In the genomic region with DNA sequence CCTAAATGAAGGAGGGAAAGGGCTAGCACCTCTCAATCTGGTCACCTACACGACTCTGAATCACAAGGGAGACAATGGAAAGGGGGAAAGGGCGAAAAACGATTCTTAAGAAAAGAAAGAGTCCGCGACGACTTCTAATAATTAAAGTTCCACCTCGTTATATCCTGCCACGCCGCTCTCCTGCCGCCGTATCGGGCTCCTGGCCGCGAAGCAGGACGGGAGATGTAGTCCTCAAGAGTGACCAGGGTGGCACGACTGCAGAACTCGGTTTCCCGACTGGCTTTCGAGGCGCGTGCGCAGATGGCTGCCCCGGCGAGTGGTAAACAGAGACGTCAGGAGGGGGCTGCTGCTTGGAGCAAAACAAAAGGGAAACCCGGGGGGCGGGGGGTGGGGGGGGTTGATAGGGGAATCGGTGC, we compare ENCODE assay signal across 8 cellular contexts. TPM values are rescaled to one million over a fixed set of nuclear protein-coding genes. Genes with fewer than 3 reads are reported as not detected.
DNase-seq lines count a peak whose midpoint lies in the region; ATAC-seq and TF ChIP-seq lines count a peak whose summit lies in the region.

A gene with protein sequence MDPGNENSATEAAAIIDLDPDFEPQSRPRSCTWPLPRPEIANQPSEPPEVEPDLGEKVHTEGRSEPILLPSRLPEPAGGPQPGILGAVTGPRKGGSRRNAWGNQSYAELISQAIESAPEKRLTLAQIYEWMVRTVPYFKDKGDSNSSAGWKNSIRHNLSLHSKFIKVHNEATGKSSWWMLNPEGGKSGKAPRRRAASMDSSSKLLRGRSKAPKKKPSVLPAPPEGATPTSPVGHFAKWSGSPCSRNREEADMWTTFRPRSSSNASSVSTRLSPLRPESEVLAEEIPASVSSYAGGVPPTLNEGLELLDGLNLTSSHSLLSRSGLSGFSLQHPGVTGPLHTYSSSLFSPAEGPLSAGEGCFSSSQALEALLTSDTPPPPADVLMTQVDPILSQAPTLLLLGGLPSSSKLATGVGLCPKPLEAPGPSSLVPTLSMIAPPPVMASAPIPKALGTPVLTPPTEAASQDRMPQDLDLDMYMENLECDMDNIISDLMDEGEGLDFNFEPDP (plus strand): TSS at position 297 of the 416 bp plus-strand sequence. CDS start 678 bp downstream, outside the sequence.

- H3K79me1 ChIP-seq in H9 (ENCODE audit: insufficient read depth, low read depth, low read length, poor library complexity, severe bottlenecking) (no peaks in the 10 kb centered on the region), neuronal stem cell (ENCODE audit: low read depth, low read length) (no peaks in the 10 kb centered on the region)

- H3K27ac Mint-ChIP-seq in H9 = peak within 1 kb of the TSS in 2 of 3 experiments; percentile 81 to 96; a peak in 3 of 7 replicates

- ATAC-seq in foreskin keratinocyte = peak; percentile 94

- H3K4ac ChIP-seq in H9 (ENCODE audit: low read depth, low read length) (no peak within 1 kb of the TSS), neuronal stem cell (ENCODE audit: low read length) (no peak within 1 kb of the TSS)

- H2BK15ac ChIP-seq in H9 (ENCODE audit: low read depth, low read length) (no peak within 1 kb of the TSS; the same call in 1 of the 2 replicates), neuronal stem cell (ENCODE audit: low read length) (no peak within 1 kb of the TSS)

- no peak within 1 kb of the TSS for H3T11ph ChIP-seq in H9 (ENCODE audit: low read length)

- no peak within 1 kb of the TSS for H3K56ac ChIP-seq in H9 (ENCODE audit: insufficient read length, low read depth, low read length)

- no peaks in the 10 kb centered on the region for H3K9me2 ChIP-seq in MM.1S (replicated peaks; ENCODE audit: insufficient read depth, low read length)

- H4K91ac ChIP-seq in H9 (ENCODE audit: insufficient read length, low read depth, low read length) (no peak within 1 kb of the TSS), neuronal stem cell (ENCODE audit: low read depth, low read length, poor library complexity) (no peak within 1 kb of the TSS)

- H3K9me3 ChIP-seq in H9 (ENCODE audit: control insufficient read depth, low read depth, low read length) (peaks cover 21% of the 10 kb centered on the region), MM.1S (replicated peaks; ENCODE audit: insufficient read depth, low read length) (no peaks in the 10 kb centered on the region), neuronal stem cell (replicated peaks in 1 of 2; ENCODE audit: control insufficient read depth in 2 of 2, insufficient read depth in 1 of 2, low read depth in 1 of 2, low read length in 2 of 2) (no peaks in the 10 kb centered on the region), subcutaneous abdominal adipose tissue (ENCODE audit: control insufficient read depth in 5 of 5, low read length in 5 of 5) (no peaks in the 10 kb centered on the region)

- H2AFZ ChIP-seq in H9 (ENCODE audit: low read length) (peak within 1 kb of the TSS; percentile 71), MM.1S (ENCODE audit: low read length) (peak within 1 kb of the TSS; percentile 78), neuronal stem cell (ENCODE audit: low read length) (peak within 1 kb of the TSS; percentile 77)

- H4K5ac ChIP-seq in H9 (ENCODE audit: insufficient read length, low read depth, low read length) = no peak within 1 kb of the TSS

- peaks cover 3% of the 10 kb centered on the region; the same call in 1 of the 2 replicates for H3K4me1 ChIP-seq in H9 (ENCODE audit: insufficient read depth, low read length)
- H3K4me1 ChIP-seq in MM.1S (ENCODE audit: low read length) = no peaks in the 10 kb centered on the region
- no peaks in the 10 kb centered on the region for H3K4me1 ChIP-seq in foreskin keratinocyte
- H3K4me1 ChIP-seq in neuronal stem cell (ENCODE audit: control insufficient read depth in 2 of 2, insufficient read depth in 1 of 2, low read depth in 1 of 2, low read length in 2 of 2) = peaks cover 2 to 5% of the 10 kb centered on the region in 2 donors
- peaks cover 0 to 33% (median 24%) of the 10 kb centered on the region in 5 donors for H3K4me1 ChIP-seq in subcutaneous abdominal adipose tissue (ENCODE audit: control insufficient read depth in 5 of 5, insufficient read depth in 5 of 5, low read length in 5 of 5)

- peaks cover 0 to 7% (median 0%) of the 10 kb centered on the region in 3 experiments; a peak in 2 of 7 replicates for H3K36me3 Mint-ChIP-seq in H9 (ENCODE audit: insufficient read depth in 1 of 3, low read depth in 3 of 3)

- H3K4me2 ChIP-seq in H9 (ENCODE audit: insufficient read depth, insufficient read length, low read length) = peak within 1 kb of the TSS; percentile 96
- H3K4me2 ChIP-seq in MM.1S (ENCODE audit: low read depth, low read length) = peak within 1 kb of the TSS; percentile 89
- H3K4me2 ChIP-seq in neuronal stem cell (ENCODE audit: insufficient read depth, low read length, poor library complexity, severe bottlenecking) = peak within 1 kb of the TSS; percentile 62

- no CpG with 5 or more reads among the region's 28 CpGs for WGBS in H9 (ENCODE audit: extremely low coverage, insufficient read length, low lambda C conversion rate)
- WGBS in neuronal stem cell (ENCODE audit: extremely low coverage in 2 of 2, insufficient read length in 2 of 2, insufficient replicate concordance in 1 of 2), 2 donors = no CpG with 5 or more reads among the region's 28 CpGs

- H3K14ac ChIP-seq in H9 (ENCODE audit: insufficient read depth, low read length) (no peak within 1 kb of the TSS; the same call in 1 of the 2 replicates), neuronal stem cell (ENCODE audit: low read length) (no peak within 1 kb of the TSS)

- peak within 1 kb of the TSS; percentile 70 for H3K9ac ChIP-seq in H9 (ENCODE audit: extremely low read depth, insufficient read length, low read length)
- peak within 1 kb of the TSS; percentile 47; the same call in 1 of the 2 replicates for H3K9ac ChIP-seq in MM.1S (ENCODE audit: low read length)
- peak within 1 kb of the TSS; percentile 72 for H3K9ac ChIP-seq in neuronal stem cell (ENCODE audit: low read depth, low read length, poor library complexity)
- H3K9ac ChIP-seq in subcutaneous abdominal adipose tissue (ENCODE audit: low read length in 5 of 5) = peak within 1 kb of the TSS; percentile 53 to 71 (median 66)

- peak within 1 kb of the TSS; percentile 85 to 91 for H3K4me3 Mint-ChIP-seq in H9

- DNase-seq in EL (peak; percentile 83), H9 (peak; percentile 92), MM.1S (peak; percentile 85), SIG-M5 (lab: John Stamatoyannopoulos, UW) (peak; percentile 32), activated gamma-delta T cell treated with Interleukin-2 at 50 U/mL for 16 hours (peak; percentile 86), foreskin keratinocyte (peak; percentile 36 to 56), neuronal stem cell (ENCODE audit: low spot score) (peak; percentile 76)

- H3K9me3 Mint-ChIP-seq in H9 = peaks cover 64 to 71% of the 10 kb centered on the region in 2 experiments

- H3K36me3 ChIP-seq in MM.1S (replicated peaks; ENCODE audit: insufficient read depth, low read length) = no peaks in the 10 kb centered on the region
- H3K36me3 ChIP-seq in neuronal stem cell (replicated peaks in 1 of 2; ENCODE audit: control insufficient read depth in 2 of 2, insufficient read depth in 2 of 2, low read length in 2 of 2) = no peaks in the 10 kb centered on the region
- no peaks in the 10 kb centered on the region for H3K36me3 ChIP-seq in subcutaneous abdominal adipose tissue (ENCODE audit: control insufficient read depth in 5 of 5, insufficient read depth in 5 of 5, low read length in 5 of 5)

- no peak within 1 kb of the TSS for H3K18ac ChIP-seq in H9 (ENCODE audit: insufficient read length, low read depth, low read length)
- H3K18ac ChIP-seq in neuronal stem cell (ENCODE audit: low read length) = peak within 1 kb of the TSS; percentile 80

- no peak for TF ChIP-seq CTCF in H9 (conservative IDR thresholded peaks at IDR 0.05)
- no peak for TF ChIP-seq CTCF in MM.1S (IDR thresholded peaks at IDR 0.05; ENCODE audit: low read length)
- TF ChIP-seq CTCF in foreskin keratinocyte (conservative IDR thresholded peaks at IDR 0.05) = no peak

- H3K27ac ChIP-seq in H9 (ENCODE audit: insufficient read length, low read depth, low read length) = no peak within 1 kb of the TSS
- H3K27ac ChIP-seq in MM.1S (ENCODE audit: low read length) = no peak within 1 kb of the TSS
- peak within 1 kb of the TSS; percentile 64 for H3K27ac ChIP-seq in foreskin keratinocyte
- H3K27ac ChIP-seq in neuronal stem cell (replicated peaks; ENCODE audit: low read length) = no peak within 1 kb of the TSS
- H3K27ac ChIP-seq in subcutaneous abdominal adipose tissue (ENCODE audit: low read depth, low read length) = peak within 1 kb of the TSS; percentile 41

- H2BK5ac ChIP-seq in H9 (ENCODE audit: insufficient read length, low read length) (no peak within 1 kb of the TSS), neuronal stem cell (ENCODE audit: low read length) (no peak within 1 kb of the TSS)

- H2AK5ac ChIP-seq in H9 (ENCODE audit: insufficient read length, low read length) (no peak within 1 kb of the TSS), neuronal stem cell (ENCODE audit: low read depth, low read length) (no peak within 1 kb of the TSS)

- H2BK120ac ChIP-seq in H9 (ENCODE audit: low read depth, low read length, poor library complexity, severe bottlenecking) (no peak within 1 kb of the TSS), neuronal stem cell (ENCODE audit: low read depth, low read length) (no peak within 1 kb of the TSS)

- peaks cover 40% of the 10 kb centered on the region for H3K27me3 Mint-ChIP-seq in H9 (ENCODE audit: low read depth)

- no peak within 1 kb of the TSS for H3K23ac ChIP-seq in H9 (ENCODE audit: insufficient read length, low read depth, low read length)
- no peak within 1 kb of the TSS for H3K23ac ChIP-seq in neuronal stem cell (ENCODE audit: low read depth, low read length, poor library complexity)

- H2BK12ac ChIP-seq in H9 (ENCODE audit: insufficient read length, low read depth, low read length) = no peak within 1 kb of the TSS
- no peak within 1 kb of the TSS for H2BK12ac ChIP-seq in neuronal stem cell (ENCODE audit: low read length)

- H3K4me1 Mint-ChIP-seq in H9 = peaks cover 24 to 32% of the 10 kb centered on the region in 2 experiments

- H2BK20ac ChIP-seq in H9 (ENCODE audit: low read depth, low read length, poor library complexity, severe bottlenecking) = no peak within 1 kb of the TSS

- H3F3A ChIP-seq in MM.1S (ENCODE audit: insufficient read depth, low read length) = no peaks in the 10 kb centered on the region

- H3K27me3 ChIP-seq in H9 (ENCODE audit: insufficient read depth, low read length) = no peaks in the 10 kb centered on the region; the same call in 1 of the 2 replicates
- H3K27me3 ChIP-seq in MM.1S (replicated peaks; ENCODE audit: insufficient read depth, low read length) = no peaks in the 10 kb centered on the region
- no peaks in the 10 kb centered on the region for H3K27me3 ChIP-seq in foreskin keratinocyte
- peaks cover 0 to 23% (median 10%) of the 10 kb centered on the region in 3 experiments for H3K27me3 ChIP-seq in neuronal stem cell (ENCODE audit: control insufficient read depth in 3 of 3, insufficient read depth in 3 of 3, low read depth in 1 of 3, low read length in 3 of 3)
- peaks cover 0 to 8% (median 4%) of the 10 kb centered on the region in 5 donors for H3K27me3 ChIP-seq in subcutaneous abdominal adipose tissue (ENCODE audit: control insufficient read depth in 5 of 5, insufficient read depth in 4 of 5, low read length in 5 of 5)

- H3K79me2 ChIP-seq in H9 (ENCODE audit: insufficient read depth, low read length) = no peaks in the 10 kb centered on the region
- no peaks in the 10 kb centered on the region for H3K79me2 ChIP-seq in MM.1S (ENCODE audit: low read length)

- H3K23me2 ChIP-seq in H9 (ENCODE audit: insufficient read length, low read depth, low read length, poor library complexity, severe bottlenecking) = peaks cover 7% of the 10 kb centered on the region

- H3K4me3 ChIP-seq in MM.1S (ENCODE audit: low read length) = peak within 1 kb of the TSS; percentile 82
- peak within 1 kb of the TSS; percentile 48 to 85 for H3K4me3 ChIP-seq in neuronal stem cell (ENCODE audit: low read length in 2 of 2)
- H3K4me3 ChIP-seq in subcutaneous abdominal adipose tissue (ENCODE audit: low read depth in 1 of 5, low read length in 5 of 5) = peak within 1 kb of the TSS; percentile 74 to 89 (median 84)

- H4K8ac ChIP-seq in H9 (replicated peaks; ENCODE audit: insufficient read length, low read depth, low read length) (no peak within 1 kb of the TSS), neuronal stem cell (ENCODE audit: low read depth, low read length) (no peak within 1 kb of the TSS)

- H4K20me1 ChIP-seq in H9 (ENCODE audit: control insufficient read depth, insufficient read depth, insufficient read length) (no peaks in the 10 kb centered on the region), MM.1S (ENCODE audit: insufficient read depth, low read length) (no peaks in the 10 kb centered on the region)

RNA-seq across cellular contexts. Expression of the gene that starts here (rescaled TPM):
- 17.7 TPM in 2 replicates for total RNA-seq in H9 (2021)
- 2.3 and 2.7 TPM in 2 replicates for total RNA-seq in foreskin keratinocyte
- 1.6 and 1.9 TPM in 2 replicates for polyA plus RNA-seq in foreskin keratinocyte
- 8.5 TPM for polyA plus RNA-seq in neuronal stem cell (2013, experiment 1 of 2)
- 7.9 TPM for polyA plus RNA-seq in neuronal stem cell (2013, experiment 2 of 2)

Comparison
In these comparisons a context has a peak if more than half of its experiments do, and no peak if none do; other contexts are left out.
1. DNase-seq: peak in every context shown above with its lines; median percentile 92 in H9; 86 in activated gamma-delta T cell treated with Interleukin-2 at 50 U/mL for 16 hours; 85 in MM.1S; 83 in EL; 76 in neuronal stem cell; 46 in foreskin keratinocyte; 32 in SIG-M5.
2. H3K27ac ChIP-seq: peak in foreskin keratinocyte (single experiment) and subcutaneous abdominal adipose tissue (single experiment); none in H9 (single experiment), MM.1S (single experiment) and neuronal stem cell (single experiment).
3. Peak in every context shown above with its lines, with median percentiles within 50 percentile points of each other: H2AFZ ChIP-seq, H3K4me2 ChIP-seq, H3K9ac ChIP-seq and H3K4me3 ChIP-seq.